8 cellular contexts compared by ENCODE assay signal in genomic region chr6:45423111-45423900, GRCh38. TPM values are rescaled to one million over a fixed set of nuclear protein-coding genes. Genes with fewer than 3 reads are reported as not detected.
A peak's percentile ranks its signal among the peaks of the same experiment; 100 is the strongest.
DNase-seq lines count a peak whose midpoint lies in the region; ATAC-seq and TF ChIP-seq lines count a peak whose summit lies in the region.

No MANE protein-coding gene starts in this region.

- H3K27me3 ChIP-seq in MG63 (no peaks in the 10 kb centered on the region), smooth muscle cell (ENCODE audit: low read depth) (no peaks in the 10 kb centered on the region)

- H3F3A ChIP-seq in smooth muscle cell (ENCODE audit: low read depth), result no peaks in the 10 kb centered on the region

- peak overlapping the region; percentile 59 for H3K4me3 ChIP-seq in MG63
- peak overlapping the region; percentile 78 for H3K4me3 ChIP-seq in iPS-18c (ENCODE audit: insufficient read depth, low read depth, low read length)
- H3K4me3 ChIP-seq in smooth muscle cell, result peak overlapping the region; percentile 65

- peaks cover 74% of the 10 kb centered on the region for H3K79me2 ChIP-seq in smooth muscle cell (ENCODE audit: low read depth)

- H3K36me3 ChIP-seq in MG63 (no peaks in the 10 kb centered on the region), smooth muscle cell (ENCODE audit: low read depth) (no peaks in the 10 kb centered on the region)

- no peak for TF ChIP-seq CTCF in smooth muscle cell (IDR thresholded peaks at IDR 0.05; ENCODE audit: borderline replicate concordance, insufficient read depth, poor library complexity, severe bottlenecking)

- no peak overlapping the region for H3K27ac ChIP-seq in smooth muscle cell (ENCODE audit: low read depth)

- ATAC-seq in HG02884 (IDR thresholded peaks at IDR 0.05; ENCODE audit: unreplicated experiment), result no peak

- DNase-seq in CD1c-positive myeloid dendritic cell (ENCODE audit: extremely low spot score), result peak; percentile 60
- peak; percentile 17 for DNase-seq in MG63
- DNase-seq in astrocyte of the hippocampus (ENCODE audit: low read depth, low spot score), result peak; percentile 55
- DNase-seq in smooth muscle cell (lab: John Stamatoyannopoulos, UW; ENCODE audit: unreplicated experiment), result no peak
- DNase-seq in putamen (ENCODE audit: low spot score), result no peak
- DNase-seq in dedifferentiated amniotic fluid mesenchymal stem cell (ENCODE audit: extremely low spot score), result no peak

- peaks cover 20% of the 10 kb centered on the region for H3K4me1 ChIP-seq in smooth muscle cell (ENCODE audit: low read depth)

- 1% methylated on average over 53 of the region's 72 CpGs for WGBS in smooth muscle cell (ENCODE audit: low lambda C conversion rate)

- peak overlapping the region; percentile 89 for H3K4me2 ChIP-seq in smooth muscle cell

- no peaks in the 10 kb centered on the region for H3K9me3 ChIP-seq in MG63
- H3K9me3 ChIP-seq in iPS-18c (ENCODE audit: control insufficient read depth, insufficient read depth, low read length), result no peaks in the 10 kb centered on the region
- no peaks in the 10 kb centered on the region for H3K9me3 ChIP-seq in smooth muscle cell (replicated peaks; ENCODE audit: low read depth)

- peak overlapping the region; percentile 46 for H2AFZ ChIP-seq in smooth muscle cell (ENCODE audit: low read depth)

- H4K20me1 ChIP-seq in smooth muscle cell (ENCODE audit: low read depth), result peaks cover 6% of the 10 kb centered on the region

- peak overlapping the region; percentile 39 for H3K9ac ChIP-seq in smooth muscle cell (ENCODE audit: low read depth)

RNA-seq across cellular contexts. Expression of gene SUPT3H, which starts 45.6 kb away (rescaled TPM):
- total RNA-seq in MG63 (2014; rRNA removed; shearing (Covaris generic); ENCODE audit: low replicate concordance), result not detected in 2 replicates
- 16.8 and 22.9 TPM in 2 replicates for total RNA-seq in smooth muscle cell
- polyA plus RNA-seq in smooth muscle cell, result 15.3 and 19.4 TPM in 2 replicates

Comparison
In these comparisons a context has a peak if more than half of its experiments do, and no peak if none do; other contexts are left out.
1. DNase-seq: peak in CD1c-positive myeloid dendritic cell (single experiment), MG63 (single experiment) and astrocyte of the hippocampus (single experiment); none in smooth muscle cell (single experiment), putamen (single experiment) and dedifferentiated amniotic fluid mesenchymal stem cell (single experiment).
2. RNA of gene SUPT3H, which starts 45.6 kb away (total RNA-seq): 16.8 to 22.9 TPM in smooth muscle cell; not detected in MG63; every median in the first group is over 10 times any median in the second.
3. Peak in every context shown above with its lines, with median percentiles within 50 percentile points of each other: H3K4me3 ChIP-seq.